16 cellular contexts compared by ENCODE assay signal in genomic region chr5:115423051-115423450, GRCh38.
A peak's percentile ranks its signal among the peaks of the same experiment; 100 is the strongest.
DNase-seq lines count a peak whose midpoint lies in the region; ATAC-seq and TF ChIP-seq lines count a peak whose summit lies in the region.
"Had no signal": no experiment of that assay in that cellular context is flagged by ENCODE, and none has a peak within 500 bp of the region (broad histone marks: within the 10 kb centered on the region; RNA-seq: fewer than 3 reads in every experiment).

No MANE protein-coding gene starts in this region.

- DNase-seq in LHCN-M2 (ENCODE audit: low read depth), result peak; percentile 61
- DNase-seq in SJSA1 (ENCODE audit: low read depth in 1 of 2, low spot score in 2 of 2), result peak in 1 of 2 experiments; percentile 60
- peak; percentile 28 for DNase-seq in fibroblast of villous mesenchyme (ENCODE audit: low read depth)
- DNase-seq in iPS-NIHi11 (ENCODE audit: low spot score), result no peak
- no peak for DNase-seq in HuH-7.5 (ENCODE audit: low spot score)
- no peak for DNase-seq in NCI-H2107 (lab: John Stamatoyannopoulos, UW)
- DNase-seq in upper lobe of left lung, result no peak
- DNase-seq: activated CD4-positive, alpha-beta T cell treated with anti-CD3 and anti-CD28 coated beads, Interleukin-2, amount 50 U/mL, for 1 hour; activated T-cell treated with anti-CD3 and anti-CD28 coated beads, Interleukin-2, amount 50 U/mL, for 1 hour; effector memory CD4-positive, alpha-beta T cell; NCI-H1105; ovary; SK-N-SH had no signal

- whole genome bisulfite sequencing in upper lobe of left lung, 2 donors, result 63 to 74% methylated on average over 1 of the region's 1 CpG

- no peak for TF ChIP-seq EP300 in upper lobe of left lung (IDR thresholded peaks at IDR 0.05)

- no peak overlapping the region for H3K4me3 ChIP-seq in SJSA1
- no peak overlapping the region for H3K4me3 ChIP-seq in fibroblast of villous mesenchyme (ENCODE audit: low read depth, low read length)
- H3K4me3 ChIP-seq in skeletal muscle satellite cell (ENCODE audit: low read length), result no peak overlapping the region
- H3K4me3 ChIP-seq in upper lobe of left lung, result no peak overlapping the region
- H3K4me3 ChIP-seq: body of pancreas, ovary had no signal

- TF ChIP-seq CTCF in fibroblast of villous mesenchyme (IDR thresholded peaks at IDR 0.05; ENCODE audit: insufficient read depth, low read depth, low read length) (no peak), upper lobe of left lung (IDR thresholded peaks at IDR 0.05) (no peak)

- H3K27ac ChIP-seq in SJSA1 (peak overlapping the region; percentile 55), upper lobe of left lung (peak overlapping the region in 2 of 4 donors; percentile 71 to 72)
- H3K27ac ChIP-seq: ovary had no signal

- H3K9me3 ChIP-seq in SJSA1 (replicated peaks) (no peaks in the 10 kb centered on the region), skeletal muscle satellite cell (replicated peaks; ENCODE audit: low read length) (no peaks in the 10 kb centered on the region), upper lobe of left lung (no peaks in the 10 kb centered on the region)
- H3K9me3 ChIP-seq: body of pancreas, ovary, SK-N-SH had no signal

- H3K4me2 ChIP-seq in skeletal muscle satellite cell (ENCODE audit: low read length), result peak overlapping the region; percentile 17
- H3K4me2 ChIP-seq: SK-N-SH had no signal

- peaks cover 68% of the 10 kb centered on the region for H3K4me1 ChIP-seq in SJSA1 (replicated peaks)
- H3K4me1 ChIP-seq in skeletal muscle satellite cell (ENCODE audit: control insufficient read depth, insufficient read depth, low read length), result peaks cover 41% of the 10 kb centered on the region
- peaks cover 0 to 37% (median 12%) of the 10 kb centered on the region in 4 donors for H3K4me1 ChIP-seq in upper lobe of left lung

- no peak for TF ChIP-seq POLR2A in upper lobe of left lung (IDR thresholded peaks at IDR 0.05)

- H3K36me3 ChIP-seq in SJSA1 (no peaks in the 10 kb centered on the region), skeletal muscle satellite cell (ENCODE audit: insufficient read depth, low read length) (no peaks in the 10 kb centered on the region), upper lobe of left lung (no peaks in the 10 kb centered on the region)
- H3K36me3 ChIP-seq: ovary had no signal

- no peaks in the 10 kb centered on the region for H3K27me3 ChIP-seq in SJSA1 (replicated peaks)
- H3K27me3 ChIP-seq in skeletal muscle satellite cell (ENCODE audit: control insufficient read depth, insufficient read depth, low read length), result no peaks in the 10 kb centered on the region
- H3K27me3 ChIP-seq in upper lobe of left lung, result no peaks in the 10 kb centered on the region
- H3K27me3 ChIP-seq: body of pancreas, ovary had no signal

- no peak overlapping the region for H3K9ac ChIP-seq in skeletal muscle satellite cell (ENCODE audit: low read depth, low read length)
- H3K9ac ChIP-seq: SK-N-SH had no signal

- no peak for ATAC-seq in upper lobe of left lung (ENCODE audit: low FRiP score in 2 of 2)
- ATAC-seq: activated naive CD4-positive, alpha-beta T cell treated with anti-CD3 and anti-CD28 coated beads, Interleukin-2, amount 50 U/mL, for 72 hours had no signal

Comparison
In these comparisons a context has a peak if more than half of its experiments do, and no peak if none do; other contexts are left out.
1. DNase-seq: peak in LHCN-M2 (single experiment) and fibroblast of villous mesenchyme (single experiment); none in iPS-NIHi11 (single experiment), HuH-7.5 (single experiment), NCI-H2107 (single experiment) and upper lobe of left lung (0 of 2).